Comparison of ENCODE assay signal across 9 cellular contexts in genomic region chr12:112947314-112947713, GRCh38. TPM values are rescaled to one million over a fixed set of nuclear protein-coding genes. Genes with fewer than 3 reads are reported as not detected.
"Had no signal": no experiment of that assay in that cellular context is flagged by ENCODE, and none has a peak within 500 bp of the region (broad histone marks: within the 10 kb centered on the region; RNA-seq: fewer than 3 reads in every experiment).

No MANE protein-coding gene starts in this region.

- FAIRE-seq: HepG2, HTR-8/SVneo had no signal

- H3K9ac ChIP-seq: KMS-11 had no signal

- H3K4me2 ChIP-seq: KMS-11 had no signal

- DNase-seq: IMR-90, Karpas-422, Kasumi-1, KBM-7, KG1 had no signal

- ATAC-seq: HepG2 had no signal

- H3K27ac ChIP-seq: HL-60, KMS-11 had no signal

RNA-seq across cellular contexts. Expression of gene OAS2, which starts 31.0 kb away (rescaled TPM):
- polyA plus RNA-seq: IMR-90 had no signal

RNA-seq across cellular contexts. Expression of gene OAS1, which starts 40.6 kb away (rescaled TPM):
- total RNA-seq: IMR-90 had no signal
- polyA plus RNA-seq: IMR-90 had no signal
